ENCODE assay signal across 1 cellular context in genomic region chr21:37429356-37429755, GRCh38.
TF ChIP-seq lines count a peak whose summit lies in the region.

No MANE protein-coding gene starts in this region.

TF ChIP-seq in K562, 482 proteins besides CTCF, POLR2A, EP300 and RAD21 (continued from another document):
- TF ChIP-seq DEAF1 (CRISPR knock-in tag; IDR thresholded peaks at IDR 0.05) (no peak), CBX3 (IDR thresholded peaks at IDR 0.05; ENCODE audit: borderline replicate concordance in 1 of 2, low read length in 2 of 2) (peak in 1 of 2 experiments; percentile 72; a peak in 1 of 3 replicates)
- TF ChIP-seq, protein P1, sequence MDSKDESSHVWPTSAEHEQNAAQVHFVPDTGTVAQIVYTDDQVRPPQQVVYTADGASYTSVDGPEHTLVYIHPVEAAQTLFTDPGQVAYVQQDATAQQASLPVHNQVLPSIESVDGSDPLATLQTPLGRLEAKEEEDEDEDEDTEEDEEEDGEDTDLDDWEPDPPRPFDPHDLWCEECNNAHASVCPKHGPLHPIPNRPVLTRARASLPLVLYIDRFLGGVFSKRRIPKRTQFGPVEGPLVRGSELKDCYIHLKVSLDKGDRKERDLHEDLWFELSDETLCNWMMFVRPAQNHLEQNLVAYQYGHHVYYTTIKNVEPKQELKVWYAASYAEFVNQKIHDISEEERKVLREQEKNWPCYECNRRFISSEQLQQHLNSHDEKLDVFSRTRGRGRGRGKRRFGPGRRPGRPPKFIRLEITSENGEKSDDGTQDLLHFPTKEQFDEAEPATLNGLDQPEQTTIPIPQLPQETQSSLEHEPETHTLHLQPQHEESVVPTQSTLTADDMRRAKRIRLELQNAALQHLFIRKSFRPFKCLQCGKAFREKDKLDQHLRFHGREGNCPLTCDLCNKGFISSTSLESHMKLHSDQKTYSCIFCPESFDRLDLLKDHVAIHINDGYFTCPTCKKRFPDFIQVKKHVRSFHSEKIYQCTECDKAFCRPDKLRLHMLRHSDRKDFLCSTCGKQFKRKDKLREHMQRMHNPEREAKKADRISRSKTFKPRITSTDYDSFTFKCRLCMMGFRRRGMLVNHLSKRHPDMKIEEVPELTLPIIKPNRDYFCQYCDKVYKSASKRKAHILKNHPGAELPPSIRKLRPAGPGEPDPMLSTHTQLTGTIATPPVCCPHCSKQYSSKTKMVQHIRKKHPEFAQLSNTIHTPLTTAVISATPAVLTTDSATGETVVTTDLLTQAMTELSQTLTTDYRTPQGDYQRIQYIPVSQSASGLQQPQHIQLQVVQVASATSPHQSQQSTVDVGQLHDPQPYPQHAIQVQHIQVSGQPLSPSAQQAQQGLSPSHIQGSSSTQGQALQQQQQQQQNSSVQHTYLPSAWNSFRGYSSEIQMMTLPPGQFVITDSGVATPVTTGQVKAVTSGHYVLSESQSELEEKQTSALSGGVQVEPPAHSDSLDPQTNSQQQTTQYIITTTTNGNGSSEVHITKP (IDR thresholded peaks at IDR 0.05; ENCODE audit: partially characterized antibody), result no peak
